ENCODE assay signal across 10 cellular contexts in genomic region chr9:110069326-110070248, GRCh38.
DNase-seq lines count a peak whose midpoint lies in the region; ATAC-seq and TF ChIP-seq lines count a peak whose summit lies in the region.
"Had no signal": no experiment of that assay in that cellular context is flagged by ENCODE, and none has a peak within 500 bp of the region (broad histone marks: within the 10 kb centered on the region; RNA-seq: fewer than 3 reads in every experiment).

No MANE protein-coding gene starts in this region.

- TF ChIP-seq CTCF in mucosa of descending colon (IDR thresholded peaks at IDR 0.05) (no peak), progenitor cell of endocrine pancreas (IDR thresholded peaks at IDR 0.05; ENCODE audit: unreplicated experiment) (no peak)

- peak; percentile 79 for DNase-seq in ACHN
- peak; percentile 86 for DNase-seq in NOMO-1 treated with dmso at 0.1 percent for 144 hours (lab: John Stamatoyannopoulos, UW; ENCODE audit: unreplicated experiment)
- peak; percentile 90 for DNase-seq in dedifferentiated amniotic fluid mesenchymal stem cell (ENCODE audit: extremely low spot score)
- no peak for DNase-seq in mucosa of descending colon
- no peak for DNase-seq in NCI-H1930 (lab: John Stamatoyannopoulos, UW)
- no peak for DNase-seq in activated T-cell treated with anti-CD3 and anti-CD28 coated beads, Interleukin-2, amount 50 U/mL, for 4 hours
- no peak for DNase-seq in progenitor cell of endocrine pancreas (ENCODE audit: low spot score, unreplicated experiment)
- no peak for DNase-seq in effector CD8-positive, alpha-beta T cell (lab: John Stamatoyannopoulos, UW)
- DNase-seq: CD4-positive, CD25-positive, alpha-beta regulatory T cell; NCI-H187 had no signal

- no peak overlapping the region for H3K4me3 Mint-ChIP-seq in activated T-cell treated with anti-CD3 and anti-CD28 coated beads, Interleukin-2, amount 50 U/mL, for 4 hours
- H3K4me3 Mint-ChIP-seq in progenitor cell of endocrine pancreas (ENCODE audit: low read depth) = no peak overlapping the region

- H3K9me3 Mint-ChIP-seq in activated T-cell treated with anti-CD3 and anti-CD28 coated beads, Interleukin-2, amount 50 U/mL, for 4 hours = no peaks in the 10 kb centered on the region
- H3K9me3 Mint-ChIP-seq in progenitor cell of endocrine pancreas (ENCODE audit: low read depth) = no peaks in the 10 kb centered on the region
- H3K9me3 Mint-ChIP-seq: CD4-positive, CD25-positive, alpha-beta regulatory T cell had no signal

- H3K4me3 ChIP-seq in mucosa of descending colon = no peak overlapping the region

- no peaks in the 10 kb centered on the region for H3K4me1 ChIP-seq in mucosa of descending colon (ENCODE audit: low read depth)

- peaks cover 12% of the 10 kb centered on the region for H3K4me1 Mint-ChIP-seq in activated T-cell treated with anti-CD3 and anti-CD28 coated beads, Interleukin-2, amount 50 U/mL, for 4 hours (ENCODE audit: low read depth)
- peaks cover 10% of the 10 kb centered on the region for H3K4me1 Mint-ChIP-seq in progenitor cell of endocrine pancreas (ENCODE audit: low read depth)

- no peaks in the 10 kb centered on the region for H3K9me3 ChIP-seq in mucosa of descending colon

- H3K27me3 Mint-ChIP-seq in activated T-cell treated with anti-CD3 and anti-CD28 coated beads, Interleukin-2, amount 50 U/mL, for 4 hours (ENCODE audit: low read depth) = no peaks in the 10 kb centered on the region
- H3K27me3 Mint-ChIP-seq in progenitor cell of endocrine pancreas = peaks cover 31% of the 10 kb centered on the region
- H3K27me3 Mint-ChIP-seq: CD4-positive, CD25-positive, alpha-beta regulatory T cell had no signal

- intact Hi-C loops in mucosa of descending colon (cut with DNase I, micrococcal nuclease) = loop anchor here in 1 of 2 donors (10.0 kb wide), 1 partner anchor 85 kb away; no protein-coding TSS in a partner anchor

- H3K27ac Mint-ChIP-seq in progenitor cell of endocrine pancreas = no peak overlapping the region

- H3K36me3 ChIP-seq in mucosa of descending colon (ENCODE audit: low read depth) = no peaks in the 10 kb centered on the region

- in situ Hi-C loops in ACHN (cut with HindIII; ENCODE audit: low pct_ligation_motif_present, low pct_unique_long_range_greater_than_20kb, low sequenced_read_pairs) = no loop called here

- peak; percentile 35 for ATAC-seq in mucosa of descending colon
- ATAC-seq in activated T-cell treated with anti-CD3 and anti-CD28 coated beads, Interleukin-2, amount 50 U/mL, for 4 hours = no peak

- H3K36me3 Mint-ChIP-seq in activated T-cell treated with anti-CD3 and anti-CD28 coated beads, Interleukin-2, amount 50 U/mL, for 4 hours (ENCODE audit: insufficient read depth) = peaks cover 6% of the 10 kb centered on the region
- H3K36me3 Mint-ChIP-seq in progenitor cell of endocrine pancreas (ENCODE audit: insufficient read depth) = no peaks in the 10 kb centered on the region

Comparison
In these comparisons a context has a peak if more than half of its experiments do, and no peak if none do; other contexts are left out.
1. DNase-seq: peak in ACHN (single experiment), NOMO-1 treated with dmso at 0.1 percent for 144 hours (single experiment) and dedifferentiated amniotic fluid mesenchymal stem cell (single experiment); none in mucosa of descending colon (0 of 3), NCI-H1930 (0 of 2), activated T-cell treated with anti-CD3 and anti-CD28 coated beads, Interleukin-2, amount 50 U/mL, for 4 hours (single experiment), progenitor cell of endocrine pancreas (single experiment) and effector CD8-positive, alpha-beta T cell (single experiment).